8 cellular contexts compared by ENCODE assay signal in genomic region chr20:45890997-45891983, GRCh38. TPM values are rescaled to one million over a fixed set of nuclear protein-coding genes. Genes with fewer than 3 reads are reported as not detected.
DNase-seq lines count a peak whose midpoint lies in the region; ATAC-seq lines count a peak whose summit lies in the region.

Gene CTSA (plus strand): TSS chr20:45891335. CDS start chr20:45891569, 234 bp downstream.
Gene NEURL2 (minus strand): TSS chr20:45891208. CDS start chr20:45890991, 217 bp downstream.

- peak within 1 kb of the TSS; percentile 95 for H3K27ac Mint-ChIP-seq in activated T-cell treated with anti-CD3 and anti-CD28 coated beads, Interleukin-2, amount 50 U/mL, for 24 hours

- peak; percentile 69 for ATAC-seq in GM21360 (IDR thresholded peaks at IDR 0.05; ENCODE audit: unreplicated experiment)

- H3K4me1 ChIP-seq in esophagus (ENCODE audit: control insufficient read depth in 2 of 2, insufficient read depth in 2 of 2, low read length in 1 of 2) (peaks cover 7 to 18% of the 10 kb centered on the region in 2 donors), mucosa of stomach (ENCODE audit: control insufficient read depth, insufficient read depth, low read length) (peaks cover 12% of the 10 kb centered on the region)

- peaks cover 44% of the 10 kb centered on the region for H3K4me1 Mint-ChIP-seq in activated T-cell treated with anti-CD3 and anti-CD28 coated beads, Interleukin-2, amount 50 U/mL, for 24 hours (ENCODE audit: low read depth)

- DNase-seq in COR-L47 (lab: John Stamatoyannopoulos, UW) (peak; percentile 77), HUDEP-2 (lab: John Stamatoyannopoulos, UW; ENCODE audit: unreplicated experiment in 76 of 76) (peak in 74 of 76 experiments; percentile 35 to 94 (median 77)), OCI-M1 (lab: John Stamatoyannopoulos, UW) (peak; percentile 92)
- peak; percentile 91 for DNase-seq in activated T-cell treated with anti-CD3 and anti-CD28 coated beads, Interleukin-2, amount 50 U/mL, for 24 hours
- peak; percentile 92 for DNase-seq in stimulated activated CD8-positive, alpha-beta memory T cell treated with anti-CD3 and anti-CD28 coated beads, Interleukin-4, amount 100 ng/mL, for 48 hours

- H3K4me3 ChIP-seq in esophagus (ENCODE audit: low read depth in 1 of 2, low read length in 2 of 2), result peak within 1 kb of the TSS; percentile 80 to 86
- peak within 1 kb of the TSS; percentile 68 for H3K4me3 ChIP-seq in mucosa of stomach (ENCODE audit: low read length)

- 1% methylated on average over 68 to 77 of the region's 77 CpGs for WGBS in esophagus, 2 donors

- H3K27ac ChIP-seq in esophagus (ENCODE audit: low read depth in 2 of 2, low read length in 1 of 2), result peak within 1 kb of the TSS; percentile 80 to 83

- peaks cover 59% of the 10 kb centered on the region for H3K36me3 Mint-ChIP-seq in activated T-cell treated with anti-CD3 and anti-CD28 coated beads, Interleukin-2, amount 50 U/mL, for 24 hours (ENCODE audit: low read depth)

- peak within 1 kb of the TSS; percentile 87 for H3K4me3 Mint-ChIP-seq in activated T-cell treated with anti-CD3 and anti-CD28 coated beads, Interleukin-2, amount 50 U/mL, for 24 hours

- H3K27me3 ChIP-seq in esophagus (ENCODE audit: control insufficient read depth in 1 of 2, insufficient read depth in 2 of 2, low read length in 2 of 2) (no peaks in the 10 kb centered on the region), mucosa of stomach (ENCODE audit: control insufficient read depth, insufficient read depth, low read length) (no peaks in the 10 kb centered on the region)

- peaks cover 7 to 15% of the 10 kb centered on the region in 2 donors for H3K36me3 ChIP-seq in esophagus (ENCODE audit: control insufficient read depth in 2 of 2, insufficient read depth in 2 of 2, low read length in 1 of 2)
- peaks cover 8% of the 10 kb centered on the region for H3K36me3 ChIP-seq in mucosa of stomach (ENCODE audit: control insufficient read depth, insufficient read depth, low read length)

- H3K9me3 Mint-ChIP-seq in activated T-cell treated with anti-CD3 and anti-CD28 coated beads, Interleukin-2, amount 50 U/mL, for 24 hours, result no peaks in the 10 kb centered on the region

- H3K9ac ChIP-seq in mucosa of stomach (ENCODE audit: low read length), result peak within 1 kb of the TSS; percentile 70

- H3K9me3 ChIP-seq in esophagus (ENCODE audit: control insufficient read depth in 2 of 2, insufficient read depth in 1 of 2, low read depth in 1 of 2, low read length in 1 of 2), result no peaks in the 10 kb centered on the region
- no peaks in the 10 kb centered on the region for H3K9me3 ChIP-seq in mucosa of stomach (ENCODE audit: control insufficient read depth, low read length)

- no peaks in the 10 kb centered on the region for H3K27me3 Mint-ChIP-seq in activated T-cell treated with anti-CD3 and anti-CD28 coated beads, Interleukin-2, amount 50 U/mL, for 24 hours

RNA-seq across cellular contexts. Expression of gene CTSA, which starts in this region (rescaled TPM):
- polyA plus RNA-seq in esophagus, result 10 to 100 TPM; 43.6 to 55.0 TPM

RNA-seq across cellular contexts. Expression of gene NEURL2, which starts in this region (rescaled TPM):
- polyA plus RNA-seq in esophagus, result 1 to 10 TPM; 1.4 to 2.5 TPM

Comparison
In these comparisons a context has a peak if more than half of its experiments do, and no peak if none do; other contexts are left out.
1. Peak in every context shown above with its lines: DNase-seq, ATAC-seq, H3K4me3 ChIP-seq and H3K27ac ChIP-seq.